ENCODE assay signal across 24 cellular contexts in genomic region chr10:69499726-69500689, GRCh38. TPM values are rescaled to one million over a fixed set of nuclear protein-coding genes. Genes with fewer than 3 reads are reported as not detected.
DNase-seq lines count a peak whose midpoint lies in the region; ATAC-seq and TF ChIP-seq lines count a peak whose summit lies in the region.
"Had no signal": no experiment of that assay in that cellular context is flagged by ENCODE, and none has a peak within 500 bp of the region (broad histone marks: within the 10 kb centered on the region; RNA-seq: fewer than 3 reads in every experiment).

No MANE protein-coding gene starts in this region.

- no peak overlapping the region for H3K4me3 Mint-ChIP-seq in CD8-positive, alpha-beta T cell
- H3K4me3 Mint-ChIP-seq in activated T-helper 17 cell treated with anti-CD3 and anti-CD28 coated beads, Interleukin-2, amount 50 U/mL, for 72 hours, result no peak overlapping the region
- H3K4me3 Mint-ChIP-seq in stimulated activated effector memory CD8-positive, alpha-beta T cell treated with anti-CD3 and anti-CD28 coated beads, Interleukin-12 subunit alpha, Interleukin-12 subunit beta, amount 100 ng/mL, for 72 hours, result no peak overlapping the region
- H3K4me3 Mint-ChIP-seq in Calu3 (ENCODE audit: low read depth, unreplicated experiment), result no peak overlapping the region
- H3K4me3 Mint-ChIP-seq: activated T-helper 1 cell treated with anti-CD3 and anti-CD28 coated beads, Interleukin-12 subunit alpha, Interleukin-12 subunit beta, Interleukin-2, Interleukin-4 antibody, amounts not matched to agents 30 ng/mL and 10 ng/mL and 1 ng/mL, durations not matched to agents 14 hours and 24 hours and 36 hours; HFFc6; immature natural killer cell; nephron had no signal

- POLR2A ChIA-PET in CD8-positive, alpha-beta T cell (lab: Charles Lee), result no interaction called here

- no peak overlapping the region for H3K27ac ChIP-seq in CD8-positive, alpha-beta T cell (ENCODE audit: low read depth, low read length)
- H3K27ac ChIP-seq: epithelial cell of prostate, hepatocyte, left ventricle myocardium inferior had no signal

- no peaks in the 10 kb centered on the region for H3K27me3 Mint-ChIP-seq in CD8-positive, alpha-beta T cell (ENCODE audit: low read depth)
- no peaks in the 10 kb centered on the region for H3K27me3 Mint-ChIP-seq in activated T-helper 17 cell treated with anti-CD3 and anti-CD28 coated beads, Interleukin-2, amount 50 U/mL, for 72 hours
- H3K27me3 Mint-ChIP-seq in Calu3 (ENCODE audit: unreplicated experiment), result no peaks in the 10 kb centered on the region

- peaks cover 3% of the 10 kb centered on the region for H3K4me1 Mint-ChIP-seq in CD8-positive, alpha-beta T cell (ENCODE audit: low read depth)
- peaks cover 16% of the 10 kb centered on the region for H3K4me1 Mint-ChIP-seq in activated T-helper 17 cell treated with anti-CD3 and anti-CD28 coated beads, Interleukin-2, amount 50 U/mL, for 72 hours
- peaks cover 25% of the 10 kb centered on the region for H3K4me1 Mint-ChIP-seq in stimulated activated effector memory CD8-positive, alpha-beta T cell treated with anti-CD3 and anti-CD28 coated beads, Interleukin-12 subunit alpha, Interleukin-12 subunit beta, amount 100 ng/mL, for 72 hours
- no peaks in the 10 kb centered on the region for H3K4me1 Mint-ChIP-seq in Calu3 (ENCODE audit: low read depth, unreplicated experiment)
- H3K4me1 Mint-ChIP-seq: immature natural killer cell had no signal

- no peak overlapping the region for H3K4me3 ChIP-seq in CD8-positive, alpha-beta T cell (ENCODE audit: low read depth, low read length)
- H3K4me3 ChIP-seq: hepatocyte, left ventricle myocardium inferior, thoracic aorta had no signal

- no TSS peak for BruUV-seq in Calu3 (replicated peaks; lab: Mats Ljungman, UMichigan)

- no peaks in the 10 kb centered on the region for H3K9me3 ChIP-seq in CD8-positive, alpha-beta T cell (ENCODE audit: low read length)
- H3K9me3 ChIP-seq: left ventricle myocardium inferior, thoracic aorta had no signal

- peak overlapping the region; percentile 12 for H3K27ac Mint-ChIP-seq in CD8-positive, alpha-beta T cell
- peak overlapping the region; percentile 83 for H3K27ac Mint-ChIP-seq in activated T-helper 17 cell treated with anti-CD3 and anti-CD28 coated beads, Interleukin-2, amount 50 U/mL, for 72 hours
- H3K27ac Mint-ChIP-seq in stimulated activated effector memory CD8-positive, alpha-beta T cell treated with anti-CD3 and anti-CD28 coated beads, Interleukin-12 subunit alpha, Interleukin-12 subunit beta, amount 100 ng/mL, for 72 hours, result peak overlapping the region; percentile 13
- H3K27ac Mint-ChIP-seq in Calu3 (ENCODE audit: unreplicated experiment), result no peak overlapping the region
- H3K27ac Mint-ChIP-seq: activated naive CD4-positive, alpha-beta T cell treated with anti-CD3 and anti-CD28 coated beads, Interleukin-2, amount 50 U/mL, for 72 hours; activated T-helper 1 cell treated with anti-CD3 and anti-CD28 coated beads, Interleukin-12 subunit alpha, Interleukin-12 subunit beta, Interleukin-2, Interleukin-4 antibody, amounts not matched to agents 30 ng/mL and 10 ng/mL and 1 ng/mL, durations not matched to agents 14 hours and 24 hours and 36 hours; HFFc6; nephron had no signal

- H3K36me3 ChIP-seq in CD8-positive, alpha-beta T cell (ENCODE audit: insufficient read depth, low read length), result no peaks in the 10 kb centered on the region
- H3K36me3 ChIP-seq: left ventricle myocardium inferior, thoracic aorta had no signal

- no peaks in the 10 kb centered on the region for H3K36me3 Mint-ChIP-seq in CD8-positive, alpha-beta T cell
- no peaks in the 10 kb centered on the region for H3K36me3 Mint-ChIP-seq in activated T-helper 17 cell treated with anti-CD3 and anti-CD28 coated beads, Interleukin-2, amount 50 U/mL, for 72 hours (ENCODE audit: low read depth)
- H3K36me3 Mint-ChIP-seq in stimulated activated effector memory CD8-positive, alpha-beta T cell treated with anti-CD3 and anti-CD28 coated beads, Interleukin-12 subunit alpha, Interleukin-12 subunit beta, amount 100 ng/mL, for 72 hours, result no peaks in the 10 kb centered on the region
- H3K36me3 Mint-ChIP-seq in Calu3 (ENCODE audit: insufficient read depth, unreplicated experiment), result peaks cover 31% of the 10 kb centered on the region
- H3K36me3 Mint-ChIP-seq: activated naive CD4-positive, alpha-beta T cell treated with anti-CD3 and anti-CD28 coated beads, Interleukin-2, amount 50 U/mL, for 72 hours; immature natural killer cell had no signal

- no peaks in the 10 kb centered on the region for H3K9me3 Mint-ChIP-seq in CD8-positive, alpha-beta T cell
- H3K9me3 Mint-ChIP-seq in activated T-helper 17 cell treated with anti-CD3 and anti-CD28 coated beads, Interleukin-2, amount 50 U/mL, for 72 hours, result no peaks in the 10 kb centered on the region
- no peaks in the 10 kb centered on the region for H3K9me3 Mint-ChIP-seq in stimulated activated effector memory CD8-positive, alpha-beta T cell treated with anti-CD3 and anti-CD28 coated beads, Interleukin-12 subunit alpha, Interleukin-12 subunit beta, amount 100 ng/mL, for 72 hours
- H3K9me3 Mint-ChIP-seq in Calu3 (ENCODE audit: low read depth, unreplicated experiment), result no peaks in the 10 kb centered on the region
- H3K9me3 Mint-ChIP-seq: activated naive CD4-positive, alpha-beta T cell treated with anti-CD3 and anti-CD28 coated beads, Interleukin-2, amount 50 U/mL, for 72 hours; activated T-helper 1 cell treated with anti-CD3 and anti-CD28 coated beads, Interleukin-12 subunit alpha, Interleukin-12 subunit beta, Interleukin-2, Interleukin-4 antibody, amounts not matched to agents 30 ng/mL and 10 ng/mL and 1 ng/mL, durations not matched to agents 14 hours and 24 hours and 36 hours; HFFc6; immature natural killer cell; nephron had no signal

- CTCF ChIA-PET in CD8-positive, alpha-beta T cell (lab: Charles Lee), result no interaction called here
- CTCF ChIA-PET in Calu3 (lab: Charles Lee), result interaction anchor here (1.3 kb wide), 1 partner anchor 15 kb away, joined by 3 read pairs; no protein-coding TSS in a partner anchor

- H3K27me3 ChIP-seq in CD8-positive, alpha-beta T cell (ENCODE audit: insufficient read depth, low read length), result no peaks in the 10 kb centered on the region
- H3K27me3 ChIP-seq: hepatocyte had no signal

- intact Hi-C loops in CD8-positive, alpha-beta T cell (cut with DNase I, micrococcal nuclease), result no loop called here
- intact Hi-C loops in Calu3 (cut with micrococcal nuclease; ENCODE audit: unreplicated experiment), result no loop called here

- TF ChIP-seq CTCF in CD8-positive, alpha-beta T cell (IDR thresholded peaks at IDR 0.05), result no peak
- TF ChIP-seq CTCF in Calu3 (IDR thresholded peaks at IDR 0.05; ENCODE audit: unreplicated experiment), result no peak

- no peaks in the 10 kb centered on the region for H3K4me1 ChIP-seq in CD8-positive, alpha-beta T cell (ENCODE audit: insufficient read depth, low read length)

- ATAC-seq in CD8-positive, alpha-beta T cell, result no peak
- ATAC-seq in activated T-helper 17 cell treated with anti-CD3 and anti-CD28 coated beads, Interleukin-2, amount 50 U/mL, for 72 hours (replicated peaks), result no peak
- no peak for ATAC-seq in stimulated activated effector memory CD8-positive, alpha-beta T cell treated with anti-CD3 and anti-CD28 coated beads, Interleukin-12 subunit alpha, Interleukin-12 subunit beta, amount 100 ng/mL, for 72 hours
- ATAC-seq: activated naive CD4-positive, alpha-beta T cell treated with anti-CD3 and anti-CD28 coated beads, Interleukin-2, amount 50 U/mL, for 72 hours had no signal

- no peak for DNase-seq in CD8-positive, alpha-beta T cell
- peak; percentile 85 for DNase-seq in mesenteric fat pad (ENCODE audit: low spot score)
- DNase-seq in stimulated activated effector memory CD8-positive, alpha-beta T cell treated with anti-CD3 and anti-CD28 coated beads, Interleukin-12 subunit alpha, Interleukin-12 subunit beta, amount 100 ng/mL, for 72 hours (ENCODE audit: low spot score in 2 of 2), result no peak
- DNase-seq in Calu3, result no peak
- no peak for DNase-seq in epidermal melanocyte (ENCODE audit: insufficient read length, low spot score)
- no peak for DNase-seq in NOMO-1 (lab: John Stamatoyannopoulos, UW; ENCODE audit: unreplicated experiment in 2 of 2)
- no peak for DNase-seq in DMS153 treated with DMSO at 0.1 percent for 48 hours (lab: John Stamatoyannopoulos, UW; ENCODE audit: unreplicated experiment)
- DNase-seq: activated CD4-positive, alpha-beta T cell treated with anti-CD3 and anti-CD28 coated beads, Interleukin-2, amount 50 U/mL, for 1 hour; C1 segment of cervical spinal cord; DMS 273 treated with DMSO at 0.1 percent for 48 hours; immature natural killer cell; left ventricle myocardium inferior; NCI-H2081 treated with DMSO at 0.1 percent for 48 hours; NCI-H446; OCI-M1; T-helper 9 cell had no signal

RNA-seq across cellular contexts. Expression of gene TSPAN15, which starts 48.7 kb away (rescaled TPM):
- total RNA-seq in CD8-positive, alpha-beta T cell, result 1 to 10 TPM; 1.9 to 2.6 TPM
- total RNA-seq in activated T-helper 17 cell treated with anti-CD3 and anti-CD28 coated beads, Interleukin-2, amount 50 U/mL, for 72 hours, result 10 to 100 TPM in 1 of 2 donors, 1 to 10 TPM in 1; 4.9 to 12.7 TPM
- 109 TPM for total RNA-seq in mesenteric fat pad
- total RNA-seq in Calu3 (2022), result 137 and 165 TPM in 2 replicates
